In the genomic region with DNA sequence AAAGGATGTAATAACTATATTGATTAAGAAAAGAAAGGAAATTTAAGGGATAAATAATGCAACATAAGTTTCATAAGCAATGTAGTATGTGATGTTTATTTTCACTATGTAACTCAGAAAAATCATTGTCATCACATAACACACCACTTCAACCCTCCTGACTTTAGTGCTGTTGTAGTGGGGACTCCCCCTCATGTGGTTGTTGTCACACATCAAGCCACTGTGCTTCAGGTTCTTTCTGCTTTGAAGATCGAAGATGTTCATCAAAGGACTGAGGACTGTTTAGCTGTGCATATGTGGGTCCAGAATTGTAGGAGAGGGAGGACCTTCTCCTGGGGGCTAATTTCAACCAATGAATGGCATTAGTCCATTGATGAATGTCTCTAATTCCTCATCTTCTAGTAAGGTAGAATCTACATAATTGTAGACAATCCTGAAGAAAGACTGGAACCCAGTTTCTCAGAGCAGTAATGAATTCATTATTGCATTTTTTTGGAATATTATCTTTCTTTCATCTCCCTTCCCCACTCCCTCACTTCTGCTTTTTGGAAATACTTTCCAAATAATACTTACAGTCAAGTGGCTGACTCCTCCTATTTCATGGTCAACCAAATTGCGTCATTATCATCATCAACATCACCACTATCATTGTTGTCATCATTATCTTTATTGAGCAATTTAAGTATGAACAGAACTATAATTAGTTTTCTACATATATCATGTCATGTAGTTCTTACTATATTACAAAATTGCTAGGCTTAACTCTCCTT, we compare ENCODE assay signal across 17 cellular contexts. TPM values are rescaled to one million over a fixed set of nuclear protein-coding genes. Genes with fewer than 3 reads are reported as not detected.
"Had no signal": no experiment of that assay in that cellular context is flagged by ENCODE, and none has a peak within 500 bp of the region (broad histone marks: within the 10 kb centered on the region; RNA-seq: fewer than 3 reads in every experiment).

No MANE protein-coding gene starts in this region.

- H3K36me3 ChIP-seq: esophagus squamous epithelium, left ventricle myocardium inferior had no signal

- H3K27ac Mint-ChIP-seq: activated naive CD8-positive, alpha-beta T cell; brain; effector memory CD8-positive, alpha-beta T cell; immature natural killer cell; stimulated activated naive CD8-positive, alpha-beta T cell treated with anti-CD3 and anti-CD28 coated beads, Interleukin-15, Interleukin-2, amounts not matched to agents 100 ng/mL and 50 ng/mL, for 24 hours had no signal

- H3K4me1 ChIP-seq: esophagus squamous epithelium, left ventricle myocardium inferior had no signal

- H3K27ac ChIP-seq: esophagus squamous epithelium, left ventricle myocardium inferior had no signal

- H3K9me3 Mint-ChIP-seq: brain; effector memory CD8-positive, alpha-beta T cell; neural crest cell; stimulated activated naive CD8-positive, alpha-beta T cell treated with anti-CD3 and anti-CD28 coated beads, Interleukin-15, Interleukin-2, amounts not matched to agents 100 ng/mL and 50 ng/mL, for 24 hours had no signal

- ATAC-seq: effector memory CD8-positive, alpha-beta T cell had no signal

- H3K4me3 ChIP-seq: esophagus squamous epithelium, left ventricle myocardium inferior had no signal

- H3K4me1 Mint-ChIP-seq: brain, immature natural killer cell, neural crest cell had no signal

- H3K27me3 ChIP-seq: esophagus squamous epithelium had no signal

- H3K9me3 ChIP-seq: esophagus squamous epithelium, left ventricle myocardium inferior had no signal

- DNase-seq: activated gamma-delta T cell treated with Interleukin-2 at 50 U/mL for 16 hours; caudate nucleus; effector memory CD8-positive, alpha-beta T cell; esophagus squamous epithelium; immature natural killer cell; kidney glomerular epithelial cell; left ventricle myocardium inferior; mammary epithelial cell; midbrain; stimulated activated CD4-positive, alpha-beta T cell treated with anti-CD3 and anti-CD28 coated beads, Interleukin-2, amount 100 ng/mL, for 24 hours; trophoblast cell had no signal

- H3K36me3 Mint-ChIP-seq: brain had no signal

- H3K4me3 Mint-ChIP-seq: activated naive CD8-positive, alpha-beta T cell; brain; effector memory CD8-positive, alpha-beta T cell; immature natural killer cell; neural crest cell; stimulated activated naive CD8-positive, alpha-beta T cell treated with anti-CD3 and anti-CD28 coated beads, Interleukin-15, Interleukin-2, amounts not matched to agents 100 ng/mL and 50 ng/mL, for 24 hours had no signal

- H3K27me3 Mint-ChIP-seq: activated naive CD8-positive, alpha-beta T cell; effector memory CD8-positive, alpha-beta T cell had no signal

RNA-seq across cellular contexts. Expression of a gene that starts 9.8 kb away (rescaled TPM):
- total RNA-seq: neural crest cell, temporal lobe had no signal

RNA-seq across cellular contexts. Expression of a gene that starts 20.0 kb away (rescaled TPM):
- total RNA-seq: neural crest cell had no signal

RNA-seq across cellular contexts. Expression of a gene that starts 31.9 kb away (rescaled TPM):
- total RNA-seq: dermis microvascular lymphatic vessel endothelial cell, left ventricle myocardium inferior, neural crest cell, temporal lobe had no signal
- polyA plus RNA-seq: immature natural killer cell, mammary epithelial cell had no signal
